Comparison of ENCODE assay signal across 9 cellular contexts in the genomic region with DNA sequence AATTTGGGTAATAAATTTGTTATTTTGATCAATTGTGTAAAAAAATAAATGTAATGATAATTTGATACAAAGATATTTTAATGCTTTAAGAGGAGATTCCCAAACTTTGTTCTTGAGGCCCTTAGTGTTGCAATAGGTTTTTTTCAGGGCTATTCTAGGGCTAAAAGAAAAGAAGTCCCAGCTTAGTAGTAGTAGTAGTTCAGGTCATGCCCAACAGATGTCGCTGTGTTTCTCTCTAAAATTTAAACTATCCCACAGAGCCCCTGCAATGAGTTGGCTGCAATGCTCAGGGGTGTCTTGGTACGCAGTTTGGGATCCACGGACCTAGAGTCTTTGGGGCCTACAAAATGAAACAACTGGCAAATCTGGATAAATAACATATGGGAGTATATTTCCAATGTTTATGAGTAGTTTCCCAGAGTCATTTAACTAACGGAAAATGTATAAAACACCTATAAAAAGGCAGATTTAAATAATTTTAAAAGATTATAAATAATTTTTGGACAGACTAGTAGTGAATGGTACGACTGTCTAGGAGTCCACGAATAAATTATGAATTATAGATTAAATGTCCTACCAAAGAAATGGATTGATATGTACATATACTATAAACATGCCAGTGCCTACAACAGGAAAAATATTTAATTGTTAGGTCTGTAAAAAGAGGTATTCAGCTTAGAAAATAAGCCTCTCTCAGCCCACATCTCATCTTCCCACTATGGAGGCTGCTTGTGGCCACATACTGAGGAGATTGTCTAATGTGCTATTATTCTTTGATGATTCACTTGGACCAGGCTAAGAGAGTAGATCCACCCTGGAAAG.
DNase-seq lines count a peak whose midpoint lies in the region; ATAC-seq, FAIRE-seq and TF ChIP-seq lines count a peak whose summit lies in the region.
"Had no signal": no experiment of that assay in that cellular context is flagged by ENCODE, and none has a peak within 500 bp of the region (broad histone marks: within the 10 kb centered on the region; RNA-seq: fewer than 3 reads in every experiment).

No MANE protein-coding gene starts in this region.

- H3K4me3 Mint-ChIP-seq in chondrocyte (ENCODE audit: unreplicated experiment) = no peak overlapping the region
- H3K4me3 Mint-ChIP-seq: IgD-negative memory B cell had no signal

- no peak for TF ChIP-seq EP300 in transverse colon (IDR thresholded peaks at IDR 0.05; ENCODE audit: low read depth)

- TF ChIP-seq CTCF in AG09319 (IDR thresholded peaks at IDR 0.05; ENCODE audit: low read depth, low read length) (peak; percentile 73), GM10248 (IDR thresholded peaks at IDR 0.05; ENCODE audit: control extremely low read depth, extremely low read depth, low read depth, missing control alignments) (peak; percentile 55), Panc1 (IDR thresholded peaks at IDR 0.05) (peak; percentile 76), chondrocyte (IDR thresholded peaks at IDR 0.05) (peak; percentile 94), lung (IDR thresholded peaks at IDR 0.05; ENCODE audit: control extremely low read depth, extremely low read depth) (peak; percentile 20), transverse colon (IDR thresholded peaks at IDR 0.05) (peak; percentile 51 to 70 (median 66))

- no peak overlapping the region for H3K4me3 ChIP-seq in Panc1 (ENCODE audit: low read depth in 2 of 2, low read length in 2 of 2)
- no peak overlapping the region for H3K4me3 ChIP-seq in lung
- no peak overlapping the region for H3K4me3 ChIP-seq in transverse colon

- H3K4me1 ChIP-seq in Panc1 (ENCODE audit: control insufficient read depth, insufficient read depth, low read length) (no peaks in the 10 kb centered on the region), lung (ENCODE audit: control insufficient read depth in 2 of 2, insufficient read depth in 2 of 2, low read length in 2 of 2) (no peaks in the 10 kb centered on the region), transverse colon (no peaks in the 10 kb centered on the region)

- H3K27ac ChIP-seq in Panc1 (ENCODE audit: low read length) (no peak overlapping the region), lung (ENCODE audit: low read depth in 1 of 2, low read length in 1 of 2) (no peak overlapping the region), transverse colon (no peak overlapping the region)

- peak overlapping the region; percentile 42 for H3K27ac Mint-ChIP-seq in chondrocyte (ENCODE audit: unreplicated experiment)
- H3K27ac Mint-ChIP-seq: IgD-negative memory B cell had no signal

- H3K27me3 ChIP-seq in Panc1 (ENCODE audit: control insufficient read depth, insufficient read depth, low read length) = no peaks in the 10 kb centered on the region
- H3K27me3 ChIP-seq in lung (ENCODE audit: control insufficient read depth, insufficient read depth) = no peaks in the 10 kb centered on the region
- H3K27me3 ChIP-seq in transverse colon = no peaks in the 10 kb centered on the region

- no peaks in the 10 kb centered on the region for H3K27me3 Mint-ChIP-seq in chondrocyte (ENCODE audit: low read depth)
- H3K27me3 Mint-ChIP-seq: IgD-negative memory B cell had no signal

- peaks cover 6% of the 10 kb centered on the region for H3K9me3 Mint-ChIP-seq in chondrocyte (ENCODE audit: low read depth)
- H3K9me3 Mint-ChIP-seq: IgD-negative memory B cell had no signal

- BruUV-seq in Panc1 (replicated peaks; lab: Mats Ljungman, UMichigan) = no TSS peak

- POLR2A ChIA-PET in GM10248 (lab: Yijun Ruan, JAX) (no interaction called here), Panc1 (lab: Charles Lee) (no interaction called here)

- peak; percentile 85 for FAIRE-seq in HTR-8/SVneo (lab: Jason Lieb, UNC)

- 40 to 51% methylated on average over 6 of the region's 6 CpGs for WGBS in lung, 2 donors
- WGBS in transverse colon (ENCODE audit: low coverage in 1 of 2), 2 donors = 37 to 55% methylated on average over 4 to 6 of the region's 6 CpGs

- no peaks in the 10 kb centered on the region for H3K36me3 ChIP-seq in Panc1 (ENCODE audit: control insufficient read depth, insufficient read depth, low read length)
- H3K36me3 ChIP-seq in lung (ENCODE audit: control insufficient read depth in 2 of 2, insufficient read depth in 2 of 2, low read length in 2 of 2) = no peaks in the 10 kb centered on the region
- no peaks in the 10 kb centered on the region for H3K36me3 ChIP-seq in transverse colon

- CTCF ChIA-PET in GM10248 (lab: Yijun Ruan, JAX) (interaction anchor here (0.6 to 2.8 kb wide), 33 partner anchors 8 to 1556 kb away, joined by 3 to 14 read pairs (median 4); no protein-coding TSS in a partner anchor), Panc1 (lab: Charles Lee) (interaction anchor here (0.9 kb wide), 1 partner anchor 67 kb away, joined by 6 read pairs; no protein-coding TSS in a partner anchor)

- in situ Hi-C loops in Panc1 (cut with HindIII; ENCODE audit: low pct_unique_long_range_greater_than_20kb, low sequenced_read_pairs) (no loop called here), transverse colon (cut with MboI; ENCODE audit: low pct_ligation_motif_present in 1 of 4, low pct_unique_long_range_greater_than_20kb in 1 of 4, low sequenced_read_pairs in 3 of 4) (no loop called here)

- TF ChIP-seq POLR2A in transverse colon (IDR thresholded peaks at IDR 0.05) = no peak

- H3K4me1 Mint-ChIP-seq in chondrocyte (ENCODE audit: low read depth) = peaks cover 7% of the 10 kb centered on the region

- peaks cover 1% of the 10 kb centered on the region for H3K36me3 Mint-ChIP-seq in chondrocyte (ENCODE audit: low read depth)
- H3K36me3 Mint-ChIP-seq: IgD-negative memory B cell had no signal

- H3K9me3 ChIP-seq in Panc1 (ENCODE audit: control insufficient read depth, insufficient read depth, low read depth, low read length) (no peaks in the 10 kb centered on the region), lung (ENCODE audit: control insufficient read depth in 2 of 2, insufficient read depth in 1 of 2, low read length in 1 of 2) (no peaks in the 10 kb centered on the region), transverse colon (no peaks in the 10 kb centered on the region)

- DNase-seq in AG09319 (ENCODE audit: extremely low read depth, low read depth) (peak; percentile 15), GM10248 (ENCODE audit: extremely low spot score) (peak; percentile 48), HTR-8/SVneo (ENCODE audit: insufficient read length, low spot score) (peak; percentile 73), Panc1 (ENCODE audit: low read depth, low spot score) (peak; percentile 27), chondrocyte (ENCODE audit: low spot score) (no peak), lung (ENCODE audit: low spot score) (no peak), transverse colon (peak; percentile 24)

- ATAC-seq in Panc1 = no peak
- ATAC-seq in lung (ENCODE audit: insufficient read depth, low FRiP score) = peak; percentile 87
- no peak for ATAC-seq in HG03039 (IDR thresholded peaks at IDR 0.05; ENCODE audit: unreplicated experiment)

- intact Hi-C loops in Panc1 (cut with micrococcal nuclease; ENCODE audit: unreplicated experiment) (no loop called here), transverse colon (cut with DNase I; ENCODE audit: low total_unique reads) (no loop called here)

Comparison
In these comparisons a context has a peak if more than half of its experiments do, and no peak if none do; other contexts are left out.
1. DNase-seq: peak in AG09319 (single experiment), GM10248 (single experiment), HTR-8/SVneo (single experiment), Panc1 (single experiment) and transverse colon (single experiment); none in chondrocyte (single experiment) and lung (single experiment).
2. CTCF ChIP-seq: peak in every context shown above with its lines; median percentile 94 in chondrocyte; 76 in Panc1; 73 in AG09319; 66 in transverse colon; 55 in GM10248; 20 in lung.